ENCODE assay signal across 8 cellular contexts in the genomic region with DNA sequence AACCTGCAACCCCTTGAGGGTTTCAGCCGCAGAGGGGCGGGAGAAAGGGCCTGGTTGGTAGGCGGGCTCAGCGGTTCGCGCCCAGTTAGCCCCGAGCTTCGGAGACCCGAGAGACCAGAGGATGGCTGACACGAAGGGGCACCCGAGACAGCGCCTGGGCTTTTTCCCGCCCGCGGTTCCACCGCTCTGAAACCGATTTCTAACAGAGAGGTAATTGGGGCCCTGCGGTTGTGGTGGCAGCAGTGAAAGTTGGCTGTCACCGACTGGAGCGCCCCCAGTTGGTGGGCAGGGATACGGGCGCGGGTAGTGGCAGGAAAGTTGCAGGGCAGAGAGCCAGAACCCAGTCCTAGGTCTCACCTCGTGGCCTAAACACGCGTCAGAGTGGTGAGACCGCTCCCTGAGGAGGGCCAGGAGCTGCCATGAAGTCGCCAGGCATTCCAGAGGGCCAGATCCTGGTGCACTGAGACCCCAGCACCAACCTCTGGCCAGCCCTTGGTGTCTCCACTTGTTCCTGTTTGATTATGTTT. TPM values are rescaled to one million over a fixed set of nuclear protein-coding genes. Genes with fewer than 3 reads are reported as not detected.
A peak's percentile ranks its signal among the peaks of the same experiment; 100 is the strongest.
DNase-seq lines count a peak whose midpoint lies in the region; ATAC-seq, FAIRE-seq and TF ChIP-seq lines count a peak whose summit lies in the region.

No MANE protein-coding gene starts in this region.

- H3K4me1 ChIP-seq in iPS-15b (ENCODE audit: control insufficient read depth, insufficient read depth, low read length): peaks cover 9% of the 10 kb centered on the region
- H3K4me1 ChIP-seq in small intestine (ENCODE audit: control insufficient read depth in 2 of 2, insufficient read depth in 1 of 2, low read depth in 1 of 2, low read length in 1 of 2): no peaks in the 10 kb centered on the region
- H3K4me1 ChIP-seq in SJCRH30: no peaks in the 10 kb centered on the region

- H3K36me3 ChIP-seq in iPS-15b (ENCODE audit: control insufficient read depth, insufficient read depth, low read length) (peaks cover 5% of the 10 kb centered on the region), small intestine (ENCODE audit: control insufficient read depth in 2 of 2, insufficient read depth in 2 of 2, low read length in 2 of 2) (peaks cover 0 to 10% of the 10 kb centered on the region in 2 donors), SJCRH30 (peaks cover 9% of the 10 kb centered on the region)

- FAIRE-seq in small intestine (lab: Jason Lieb, UNC): no peak

- H3K4me3 ChIP-seq in iPS-15b (ENCODE audit: low read depth, low read length) (peak overlapping the region; percentile 83), small intestine (ENCODE audit: low read depth in 1 of 2, low read length in 2 of 2) (peak overlapping the region; percentile 73 to 84), SJCRH30 (no peak overlapping the region)

- peak; percentile 64 for ATAC-seq in HG02759 (IDR thresholded peaks at IDR 0.05; ENCODE audit: unreplicated experiment)

- peak overlapping the region; percentile 47 for H3K9ac ChIP-seq in iPS-15b (ENCODE audit: low read depth, low read length)

- H3K27me3 ChIP-seq in iPS-15b (ENCODE audit: control insufficient read depth, insufficient read depth, low read length) (no peaks in the 10 kb centered on the region), small intestine (ENCODE audit: control insufficient read depth in 2 of 2, insufficient read depth in 2 of 2, low read length in 2 of 2) (no peaks in the 10 kb centered on the region), SJCRH30 (no peaks in the 10 kb centered on the region)

- H3K9me3 ChIP-seq in iPS-15b (ENCODE audit: control insufficient read depth, insufficient read depth, low read length) (no peaks in the 10 kb centered on the region), small intestine (ENCODE audit: control insufficient read depth, low read depth) (no peaks in the 10 kb centered on the region), SJCRH30 (replicated peaks) (no peaks in the 10 kb centered on the region)

- 0% methylated on average over 28 of the region's 28 CpGs for WGBS in small intestine, 3 donors

- TF ChIP-seq CTCF in GM12874 (IDR thresholded peaks at IDR 0.05; ENCODE audit: insufficient read depth, low read depth, low read length): peak; percentile 92

- DNase-seq in NCI-H146 treated with DMSO at 0.1 percent for 48 hours (lab: John Stamatoyannopoulos, UW; ENCODE audit: unreplicated experiment) (peak; percentile 56), T1000 (lab: John Stamatoyannopoulos, UW) (peak; percentile 82), astrocyte of the hippocampus (ENCODE audit: low read depth, low spot score) (peak; percentile 85), small intestine (peak; percentile 86), SJCRH30 (no peak)

- H3K27ac ChIP-seq in small intestine (ENCODE audit: low read depth in 1 of 2, low read length in 1 of 2): peak overlapping the region; percentile 82 to 90
- no peak overlapping the region for H3K27ac ChIP-seq in SJCRH30

RNA-seq across cellular contexts. Expression of gene ELL3, which starts 0.6 kb away (rescaled TPM):
- 10 to 100 TPM; 29.3 to 85.7 (median 45.4) TPM for polyA plus RNA-seq in small intestine
- not detected in 2 replicates for total RNA-seq in SJCRH30 (2014; rRNA removed; shearing (Covaris generic))

RNA-seq across cellular contexts. Expression of gene SERF2, which starts 14.8 kb away (rescaled TPM):
- 1,000 to 10,000 TPM; 1,677 to 2,526 (median 1,745) TPM for polyA plus RNA-seq in small intestine
- 471 and 504 TPM in 2 replicates for total RNA-seq in SJCRH30 (2014; rRNA removed; shearing (Covaris generic))

RNA-seq across cellular contexts. Expression of gene SERINC4, which starts 22.7 kb away (rescaled TPM):
- polyA plus RNA-seq in small intestine: under 1 TPM in 2 of 3 donors, not detected in 1; 0.24 to 0.45 TPM
- total RNA-seq in SJCRH30 (2014; rRNA removed; shearing (Covaris generic)): not detected in 2 replicates

RNA-seq across cellular contexts. Expression of gene HYPK, which starts 23.0 kb away (rescaled TPM):
- 10 to 100 TPM in 2 of 3 donors, 1 to 10 TPM in 1; 5.8 to 24.3 (median 12.4) TPM for polyA plus RNA-seq in small intestine
- total RNA-seq in SJCRH30 (2014; rRNA removed; shearing (Covaris generic)): 9.4 and 10.5 TPM in 2 replicates

RNA-seq across cellular contexts. Expression of gene PDIA3, which starts 31.1 kb away (rescaled TPM):
- polyA plus RNA-seq in small intestine: 100 to 1,000 TPM; 141 to 490 (median 143) TPM
- 204 and 229 TPM in 2 replicates for total RNA-seq in SJCRH30 (2014; rRNA removed; shearing (Covaris generic))

Comparison
In these comparisons a context has a peak if more than half of its experiments do, and no peak if none do; other contexts are left out.
1. DNase-seq: peak in NCI-H146 treated with DMSO at 0.1 percent for 48 hours (single experiment), T1000 (single experiment), astrocyte of the hippocampus (single experiment) and small intestine (single experiment); none in SJCRH30 (0 of 2).